Comparison of ENCODE assay signal across 8 cellular contexts in genomic region chrX:102712967-102713677, GRCh38. TPM values are rescaled to one million over a fixed set of nuclear protein-coding genes. Genes with fewer than 3 reads are reported as not detected.
DNase-seq lines count a peak whose midpoint lies in the region; ATAC-seq, FAIRE-seq and TF ChIP-seq lines count a peak whose summit lies in the region.

No MANE protein-coding gene starts in this region.

- peak overlapping the region; percentile 96 for H2AFZ ChIP-seq in endothelial cell of umbilical vein (ENCODE audit: low read depth, low read length)

- intact Hi-C loops in endothelial cell of umbilical vein (cut with micrococcal nuclease) = loop anchor here (5.0 kb wide), 3 partner anchors 46 to 119 kb away; partner anchors contain the start of gene ARMCX5

- CTCF ChIA-PET in endothelial cell of umbilical vein (lab: Charles Lee) = interaction anchor here (0.7 kb wide), 1 partner anchor 123 kb away, joined by 3 read pairs; no protein-coding TSS in a partner anchor

- POLR2A ChIA-PET in endothelial cell of umbilical vein (lab: Charles Lee) = no interaction called here

- in situ Hi-C loops in KBM-7 (cut with MboI; ENCODE audit: low pct_unique_long_range_greater_than_20kb, low sequenced_read_pairs) = no loop called here

- dilution Hi-C loops in endothelial cell of umbilical vein (cut with MboI; ENCODE audit: extremely low pct_ligation_motif_present, low sequenced_read_pairs) = no loop called here

- H3K4me3 ChIP-seq in endothelial cell of umbilical vein (replicated peaks in 1 of 3; ENCODE audit: insufficient read depth in 1 of 3, low read depth in 1 of 3, low read length in 3 of 3) (peak overlapping the region; percentile 51 to 73 (median 53)), suprapubic skin (peak overlapping the region; percentile 52)

- no peaks in the 10 kb centered on the region for H3K9me1 ChIP-seq in endothelial cell of umbilical vein (replicated peaks; ENCODE audit: control insufficient read depth, extremely low read depth, insufficient read depth, low read length)

- peak overlapping the region; percentile 20 for H3K4me2 ChIP-seq in endothelial cell of umbilical vein (ENCODE audit: insufficient read depth, low read length)

- peak overlapping the region; percentile 42 for H3K9ac ChIP-seq in endothelial cell of umbilical vein (replicated peaks; ENCODE audit: extremely low read depth, insufficient read depth, low read length)

- no peak for ATAC-seq in HG03095 (IDR thresholded peaks at IDR 0.05; ENCODE audit: unreplicated experiment)

- no peaks in the 10 kb centered on the region for H4K20me1 ChIP-seq in endothelial cell of umbilical vein (replicated peaks; ENCODE audit: control insufficient read depth, extremely low read depth, insufficient read depth, low read length)

- no peaks in the 10 kb centered on the region for H3K4me1 ChIP-seq in endothelial cell of umbilical vein (ENCODE audit: control insufficient read depth, extremely low read depth, insufficient read depth, low read length)
- H3K4me1 ChIP-seq in suprapubic skin = peaks cover 5% of the 10 kb centered on the region

- H3K27ac ChIP-seq in VCaP (peak overlapping the region; percentile 43; the same call in 1 of the 2 replicates), endothelial cell of umbilical vein (ENCODE audit: insufficient read depth, low read depth, low read length) (no peak overlapping the region), suprapubic skin (peak overlapping the region; percentile 59)

- H3K36me3 ChIP-seq in endothelial cell of umbilical vein (ENCODE audit: control insufficient read depth in 2 of 2, extremely low read depth in 1 of 2, insufficient read depth in 2 of 2, low read length in 2 of 2) = no peaks in the 10 kb centered on the region
- H3K36me3 ChIP-seq in suprapubic skin = no peaks in the 10 kb centered on the region

- WGBS in suprapubic skin = 43% methylated on average over 27 of the region's 28 CpGs

- H3K79me2 ChIP-seq in endothelial cell of umbilical vein (ENCODE audit: control insufficient read depth, insufficient read depth, low read length) = no peaks in the 10 kb centered on the region

- H3K9me3 ChIP-seq in endothelial cell of umbilical vein (replicated peaks; ENCODE audit: control insufficient read depth, insufficient read depth, low read length) (no peaks in the 10 kb centered on the region), suprapubic skin (no peaks in the 10 kb centered on the region)

- H3K27me3 ChIP-seq in endothelial cell of umbilical vein (ENCODE audit: control insufficient read depth in 2 of 2, insufficient read depth in 2 of 2, low read length in 2 of 2) (peaks cover 3% of the 10 kb centered on the region in 2 experiments), suprapubic skin (no peaks in the 10 kb centered on the region)

- peak; percentile 92 for FAIRE-seq in endothelial cell of umbilical vein (lab: Jason Lieb, UNC)

- TF ChIP-seq CTCF in VCaP (conservative IDR thresholded peaks at IDR 0.05) = peak; percentile 58
- peak; percentile 38 to 54 for TF ChIP-seq CTCF in endothelial cell of umbilical vein (IDR thresholded peaks at IDR 0.05; ENCODE audit: extremely low read depth in 1 of 2, insufficient read depth in 1 of 2, low read depth in 1 of 2, low read length in 2 of 2)
- peak; percentile 31 to 56 for TF ChIP-seq CTCF in suprapubic skin (IDR thresholded peaks at IDR 0.05)

- TF ChIP-seq EP300 in suprapubic skin (IDR thresholded peaks at IDR 0.05) = no peak

- DNase-seq in DMS79 (lab: John Stamatoyannopoulos, UW) (peak; percentile 15), KBM-7 (peak; percentile 84), endothelial cell of umbilical vein (ENCODE audit: low read depth, low spot score) (peak; percentile 58), lung microvascular endothelial cell (ENCODE audit: low read depth in 2 of 2) (peak; percentile 60 to 63), suprapubic skin (ENCODE audit: low spot score in 2 of 2) (peak in 1 of 2 donors; percentile 60), activated gamma-delta T cell (lab: John Stamatoyannopoulos, UW) (no peak)

- no TSS peak for BruUV-seq in endothelial cell of umbilical vein (replicated peaks; lab: Mats Ljungman, UMichigan)

- TF ChIP-seq POLR2A in endothelial cell of umbilical vein (IDR thresholded peaks at IDR 0.05; ENCODE audit: low read depth, low read length) = no peak
- no peak for TF ChIP-seq POLR2A in suprapubic skin (IDR thresholded peaks at IDR 0.05)

TF ChIP-seq in endothelial cell of umbilical vein, 7 proteins besides CTCF, POLR2A, EP300 and RAD21:
- no peak for TF ChIP-seq MAX (IDR thresholded peaks at IDR 0.05; ENCODE audit: insufficient read depth, insufficient read length)
- no peak for TF ChIP-seq POLR2AphosphoS5 (IDR thresholded peaks at IDR 0.05; ENCODE audit: insufficient read depth, low read depth, low read length)
- TF ChIP-seq MYC (IDR thresholded peaks at IDR 0.05; ENCODE audit: low read depth, low read length) = no peak
- TF ChIP-seq GATA2 (IDR thresholded peaks at IDR 0.05; ENCODE audit: insufficient read depth, insufficient read length, low read depth, low read length) = no peak
- TF ChIP-seq EZH2 (IDR thresholded peaks at IDR 0.05; ENCODE audit: borderline replicate concordance, low read depth, low read length, severe bottlenecking) = no peak
- no peak for TF ChIP-seq JUN (IDR thresholded peaks at IDR 0.05; ENCODE audit: borderline replicate concordance, insufficient read depth, insufficient read length, low read depth)
- no peak for TF ChIP-seq FOS (IDR thresholded peaks at IDR 0.05; ENCODE audit: borderline replicate concordance, insufficient read depth, low read length)

RNA-seq across cellular contexts. Expression of gene GPRASP2, which starts 0.9 kb away (rescaled TPM):
- total RNA-seq in endothelial cell of umbilical vein (5.3 and 6.5 TPM in 2 replicates), lung microvascular endothelial cell (9.8 and 10.9 TPM in 2 replicates), suprapubic skin (1 to 10 TPM; 5.3 to 8.4 (median 7.4) TPM)
- polyA plus RNA-seq in endothelial cell of umbilical vein = 3.7 and 4.9 TPM in 2 replicates
- 6.5 and 6.9 TPM in 2 replicates for polyA plus RNA-seq in endothelial cell of umbilical vein (2011; cell fraction: cytosol; rRNA removed)
- 7.9 and 10.0 TPM in 2 replicates for polyA plus RNA-seq in endothelial cell of umbilical vein (2011; cell fraction: nucleus; rRNA removed)
- polyA plus RNA-seq in endothelial cell of umbilical vein (2012) = 7.1 and 8.7 TPM in 2 replicates
- polyA minus RNA-seq in endothelial cell of umbilical vein = 12.4 and 13.1 TPM in 2 replicates
- 0.31 TPM for polyA minus RNA-seq in endothelial cell of umbilical vein (2011; cell fraction: cytosol; rRNA and poly(A)+ RNA removed)
- polyA minus RNA-seq in endothelial cell of umbilical vein (2011; cell fraction: nucleus; rRNA and poly(A)+ RNA removed) = 2.1 and 2.7 TPM in 2 replicates

RNA-seq across cellular contexts. Expression of gene GPRASP3, which starts 7.4 kb away (rescaled TPM):
- total RNA-seq in endothelial cell of umbilical vein (5.1 and 7.2 TPM in 2 replicates), lung microvascular endothelial cell (2.6 and 4.4 TPM in 2 replicates), suprapubic skin (1 to 10 TPM; 2.9 to 5.1 (median 3.5) TPM)
- 1.9 and 4.0 TPM in 2 replicates for polyA plus RNA-seq in endothelial cell of umbilical vein
- 2.7 and 3.9 TPM in 2 replicates for polyA plus RNA-seq in endothelial cell of umbilical vein (2011; cell fraction: cytosol; rRNA removed)
- polyA plus RNA-seq in endothelial cell of umbilical vein (2011; cell fraction: nucleus; rRNA removed) = 3.8 and 4.3 TPM in 2 replicates
- polyA plus RNA-seq in endothelial cell of umbilical vein (2012) = 3.9 and 5.1 TPM in 2 replicates
- polyA minus RNA-seq in endothelial cell of umbilical vein = 6.5 and 8.4 TPM in 2 replicates
- 1.7 TPM for polyA minus RNA-seq in endothelial cell of umbilical vein (2011; cell fraction: cytosol; rRNA and poly(A)+ RNA removed)
- 6.8 and 10.7 TPM in 2 replicates for polyA minus RNA-seq in endothelial cell of umbilical vein (2011; cell fraction: nucleus; rRNA and poly(A)+ RNA removed)
